Comparison of ENCODE assay signal across 12 cellular contexts in the genomic region with DNA sequence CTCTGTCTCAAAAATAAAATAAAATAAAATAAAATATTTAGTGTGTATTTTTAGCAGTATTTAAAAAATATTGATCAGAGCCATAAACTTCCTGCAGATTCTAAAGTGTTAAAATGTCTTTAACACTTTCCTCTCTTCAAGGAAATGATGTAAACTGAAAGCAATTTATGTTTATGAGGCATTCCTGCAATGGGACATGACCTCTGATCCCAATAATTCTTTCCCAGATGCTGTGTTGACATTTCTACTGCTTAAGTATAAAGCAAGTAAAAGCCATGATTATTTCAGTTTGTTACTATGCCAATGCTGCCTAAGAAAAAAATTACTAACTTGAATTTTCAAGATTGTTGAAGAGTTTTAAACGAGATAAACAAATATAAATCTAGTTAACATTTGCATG. TPM values are rescaled to one million over a fixed set of nuclear protein-coding genes. Genes with fewer than 3 reads are reported as not detected.
DNase-seq lines count a peak whose midpoint lies in the region; ATAC-seq and TF ChIP-seq lines count a peak whose summit lies in the region.
"Had no signal": no experiment of that assay in that cellular context is flagged by ENCODE, and none has a peak within 500 bp of the region (broad histone marks: within the 10 kb centered on the region; RNA-seq: fewer than 3 reads in every experiment).

No MANE protein-coding gene starts in this region.

- no peak for TF ChIP-seq CTCF in astrocyte of the cerebellum (IDR thresholded peaks at IDR 0.05; ENCODE audit: low read depth, low read length, missing control alignments)
- TF ChIP-seq CTCF in mesothelial cell of epicardium (IDR thresholded peaks at IDR 0.05; ENCODE audit: unreplicated experiment): no peak

- H3K27ac Mint-ChIP-seq in mesothelial cell of epicardium: no peak overlapping the region
- H3K27ac Mint-ChIP-seq: CD4-positive, CD25-positive, alpha-beta regulatory T cell had no signal

- no peak overlapping the region for H3K4me3 Mint-ChIP-seq in activated T-cell treated with anti-CD3 and anti-CD28 coated beads, Interleukin-2, amount 50 U/mL, for 4 hours
- no peak overlapping the region for H3K4me3 Mint-ChIP-seq in mesothelial cell of epicardium
- H3K4me3 Mint-ChIP-seq: CD4-positive, CD25-positive, alpha-beta regulatory T cell had no signal

- ATAC-seq in activated T-cell treated with anti-CD3 and anti-CD28 coated beads, Interleukin-2, amount 50 U/mL, for 4 hours: no peak

- no peaks in the 10 kb centered on the region for H3K27me3 Mint-ChIP-seq in activated T-cell treated with anti-CD3 and anti-CD28 coated beads, Interleukin-2, amount 50 U/mL, for 4 hours (ENCODE audit: low read depth)
- no peaks in the 10 kb centered on the region for H3K27me3 Mint-ChIP-seq in mesothelial cell of epicardium (ENCODE audit: low read depth)
- H3K27me3 Mint-ChIP-seq: naive B cell had no signal

- intact Hi-C loops in posterior vena cava (cut with DNase I): no loop called here

- H3K4me3 ChIP-seq in astrocyte of the cerebellum (ENCODE audit: low read depth, low read length): no peak overlapping the region

- H3K4me1 Mint-ChIP-seq in activated T-cell treated with anti-CD3 and anti-CD28 coated beads, Interleukin-2, amount 50 U/mL, for 4 hours (ENCODE audit: low read depth): peaks cover 34% of the 10 kb centered on the region
- peaks cover 9% of the 10 kb centered on the region for H3K4me1 Mint-ChIP-seq in mesothelial cell of epicardium

- H3K9me3 Mint-ChIP-seq in activated T-cell treated with anti-CD3 and anti-CD28 coated beads, Interleukin-2, amount 50 U/mL, for 4 hours: no peaks in the 10 kb centered on the region
- no peaks in the 10 kb centered on the region for H3K9me3 Mint-ChIP-seq in mesothelial cell of epicardium
- H3K9me3 Mint-ChIP-seq: CD4-positive, CD25-positive, alpha-beta regulatory T cell; naive B cell had no signal

- in situ Hi-C loops in ACHN (cut with HindIII; ENCODE audit: low pct_ligation_motif_present, low pct_unique_long_range_greater_than_20kb, low sequenced_read_pairs) (no loop called here), astrocyte of the cerebellum (cut with HindIII; ENCODE audit: low sequenced_read_pairs) (no loop called here)

- DNase-seq in ACHN: peak; percentile 53
- DNase-seq in HT1080 (ENCODE audit: low read depth): peak; percentile 72
- peak; percentile 29 for DNase-seq in astrocyte of the cerebellum (ENCODE audit: low read depth)
- peak; percentile 46 for DNase-seq in kidney glomerular epithelial cell (lab: John Stamatoyannopoulos, UW)
- no peak for DNase-seq in amygdala (lab: John Stamatoyannopoulos, UW)
- DNase-seq in activated T-cell treated with anti-CD3 and anti-CD28 coated beads, Interleukin-2, amount 50 U/mL, for 4 hours: no peak
- DNase-seq in mesothelial cell of epicardium (ENCODE audit: low spot score in 2 of 2, unreplicated experiment in 2 of 2): no peak
- no peak for DNase-seq in posterior vena cava (ENCODE audit: low spot score)
- DNase-seq: activated CD4-positive, alpha-beta T cell treated with anti-CD3 and anti-CD28 coated beads for 48 hours; CD4-positive, CD25-positive, alpha-beta regulatory T cell; naive B cell; NCI-H1417 had no signal

- no peaks in the 10 kb centered on the region for H3K36me3 Mint-ChIP-seq in activated T-cell treated with anti-CD3 and anti-CD28 coated beads, Interleukin-2, amount 50 U/mL, for 4 hours (ENCODE audit: insufficient read depth)
- H3K36me3 Mint-ChIP-seq in mesothelial cell of epicardium: no peaks in the 10 kb centered on the region
- H3K36me3 Mint-ChIP-seq: naive B cell had no signal

RNA-seq across cellular contexts. Expression of a gene that starts 29.0 kb away (rescaled TPM):
- 23.8 and 29.5 TPM in 2 replicates for total RNA-seq in HT1080 (2014; rRNA removed; shearing (Covaris generic))
- polyA plus RNA-seq in HT1080 (2015; cell fraction: cytosol; rRNA removed): 33.0 and 33.1 TPM in 2 replicates
- 15.9 and 18.0 TPM in 2 replicates for polyA plus RNA-seq in HT1080 (2015; cell fraction: nucleus; rRNA removed)
- total RNA-seq in activated T-cell treated with anti-CD3 and anti-CD28 coated beads, Interleukin-2, amount 50 U/mL, for 4 hours: 10 to 100 TPM; 13.3 to 16.4 (median 15.0) TPM
- 7.3 to 8.0 TPM (median 7.9 TPM) in 3 replicates for total RNA-seq in mesothelial cell of epicardium
- 1 to 10 TPM; 7.3 to 7.9 TPM for total RNA-seq in posterior vena cava

Comparison
In these comparisons a context has a peak if more than half of its experiments do, and no peak if none do; other contexts are left out.
1. DNase-seq: peak in ACHN (single experiment), HT1080 (single experiment), astrocyte of the cerebellum (single experiment) and kidney glomerular epithelial cell (single experiment); none in amygdala (0 of 56), activated T-cell treated with anti-CD3 and anti-CD28 coated beads, Interleukin-2, amount 50 U/mL, for 4 hours (single experiment), mesothelial cell of epicardium (0 of 2) and posterior vena cava (single experiment).